ENCODE assay signal across 29 cellular contexts in the genomic region with DNA sequence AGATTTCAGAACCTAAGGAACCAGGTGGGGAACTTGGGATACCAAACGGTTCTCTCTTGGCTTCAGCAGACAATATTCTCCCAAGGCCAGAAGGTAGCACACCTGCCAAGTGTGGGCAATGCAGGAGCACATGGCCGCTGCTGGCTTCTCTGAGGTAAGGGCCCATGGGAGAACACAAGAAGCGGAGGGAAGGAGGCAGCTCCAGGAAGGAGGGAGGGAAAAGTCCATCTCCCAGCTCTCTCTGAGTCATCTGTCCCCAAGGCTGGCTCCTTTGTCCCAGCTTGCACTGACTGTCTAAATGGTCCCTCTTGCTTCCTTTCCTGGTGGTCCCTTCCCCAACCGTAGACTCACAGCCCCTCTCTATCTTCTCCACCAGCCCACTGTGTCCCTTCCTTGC.
DNase-seq lines count a peak whose midpoint lies in the region; ATAC-seq and TF ChIP-seq lines count a peak whose summit lies in the region.
"Had no signal": no experiment of that assay in that cellular context is flagged by ENCODE, and none has a peak within 500 bp of the region (broad histone marks: within the 10 kb centered on the region; RNA-seq: fewer than 3 reads in every experiment).

No MANE protein-coding gene starts in this region.

- no peak for TF ChIP-seq POLR2A in Peyer's patch (IDR thresholded peaks at IDR 0.05)

- H3K27ac ChIP-seq in VCaP (peak overlapping the region; percentile 61), Peyer's patch (no peak overlapping the region)
- H3K27ac ChIP-seq: 22Rv1, breast epithelium, heart left ventricle, lower lobe of right lung, neutrophil, prostate gland had no signal

- intact Hi-C loops in head of caudate nucleus (cut with DNase I), result no loop called here

- no peaks in the 10 kb centered on the region for H3K4me1 ChIP-seq in Peyer's patch
- H3K4me1 ChIP-seq: breast epithelium, lower lobe of right lung, prostate gland had no signal

- H3K9me3 Mint-ChIP-seq in nephron, result no peaks in the 10 kb centered on the region
- no peaks in the 10 kb centered on the region for H3K9me3 Mint-ChIP-seq in activated naive CD8-positive, alpha-beta T cell treated with anti-CD3 and anti-CD28 coated beads for 36 hours
- H3K9me3 Mint-ChIP-seq: activated B cell treated with CpG ODN at 0.5 μM for 24 hours; GM23338; stimulated activated memory B cell treated with anti-CD40 and anti-IgM and Interleukin-4, amounts not matched to agents 10 μg/mL and 1 μg/mL and 100 μg/mL, for 72 hours had no signal

- H3K27ac Mint-ChIP-seq in nephron, result peak overlapping the region in 2 of 3 experiments; percentile 14 to 62
- H3K27ac Mint-ChIP-seq in activated naive CD8-positive, alpha-beta T cell treated with anti-CD3 and anti-CD28 coated beads for 36 hours, result no peak overlapping the region
- H3K27ac Mint-ChIP-seq: activated B cell treated with CpG ODN at 0.5 μM for 24 hours; activated CD8-positive, alpha-beta memory T cell treated with anti-CD3 and anti-CD28 coated beads, Interleukin-2, amount 10 ng/mL, durations not matched to agents 7 days and 5 days; CD4-positive, CD25-positive, alpha-beta regulatory T cell; GM23338; IgD-negative memory B cell; stimulated activated memory B cell treated with anti-CD40 and anti-IgM and Interleukin-4, amounts not matched to agents 10 μg/mL and 1 μg/mL and 100 μg/mL, for 72 hours had no signal

- no peak overlapping the region for H3K4me3 Mint-ChIP-seq in nephron
- H3K4me3 Mint-ChIP-seq in activated naive CD8-positive, alpha-beta T cell treated with anti-CD3 and anti-CD28 coated beads for 36 hours, result no peak overlapping the region
- H3K4me3 Mint-ChIP-seq: activated B cell treated with CpG ODN at 0.5 μM for 24 hours; activated CD8-positive, alpha-beta memory T cell treated with anti-CD3 and anti-CD28 coated beads, Interleukin-2, amount 10 ng/mL, durations not matched to agents 7 days and 5 days; CD4-positive, CD25-positive, alpha-beta regulatory T cell; GM23338; IgD-negative memory B cell; stimulated activated memory B cell treated with anti-CD40 and anti-IgM and Interleukin-4, amounts not matched to agents 10 μg/mL and 1 μg/mL and 100 μg/mL, for 72 hours had no signal

- DNase-seq in NCI-H1092 (lab: John Stamatoyannopoulos, UW), result peak; percentile 53
- DNase-seq in NCI-H1092 treated with DMSO at 0.1 percent for 48 hours (lab: John Stamatoyannopoulos, UW), result no peak
- no peak for DNase-seq in Peyer's patch
- DNase-seq in head of caudate nucleus, result no peak
- no peak for DNase-seq in activated naive CD8-positive, alpha-beta T cell treated with anti-CD3 and anti-CD28 coated beads for 36 hours
- DNase-seq: activated B cell treated with CpG ODN at 0.5 μM for 24 hours; activated CD8-positive, alpha-beta memory T cell treated with anti-CD3 and anti-CD28 coated beads, Interleukin-2, amount 10 ng/mL, durations not matched to agents 7 days and 5 days; activated naive CD4-positive, alpha-beta T cell; activated T-cell treated with anti-CD3 and anti-CD28 coated beads, Interleukin-2, amount 50 U/mL, for 48 hours; CD4-positive, CD25-positive, alpha-beta regulatory T cell; effector memory CD4-positive, alpha-beta T cell; erythroblast; heart left ventricle; lower lobe of right lung; SIG-M5; stimulated activated CD4-positive, alpha-beta T cell treated with anti-CD3 and anti-CD28 coated beads, Interleukin-4, amount 100 ng/mL, for 24 hours; T-helper 9 cell had no signal

- peaks cover 42% of the 10 kb centered on the region for H3K4me1 Mint-ChIP-seq in nephron
- H3K4me1 Mint-ChIP-seq in activated naive CD8-positive, alpha-beta T cell treated with anti-CD3 and anti-CD28 coated beads for 36 hours, result no peaks in the 10 kb centered on the region
- H3K4me1 Mint-ChIP-seq: activated B cell treated with CpG ODN at 0.5 μM for 24 hours; activated CD8-positive, alpha-beta memory T cell treated with anti-CD3 and anti-CD28 coated beads, Interleukin-2, amount 10 ng/mL, durations not matched to agents 7 days and 5 days had no signal

- no peak for TF ChIP-seq CTCF in VCaP (conservative IDR thresholded peaks at IDR 0.05)
- TF ChIP-seq CTCF in nephron (IDR thresholded peaks at IDR 0.05; ENCODE audit: unreplicated experiment in 3 of 3), result no peak
- no peak for TF ChIP-seq CTCF in Peyer's patch (IDR thresholded peaks at IDR 0.05)

- no peaks in the 10 kb centered on the region for H3K36me3 ChIP-seq in Peyer's patch
- H3K36me3 ChIP-seq: breast epithelium, heart left ventricle, lower lobe of right lung, neutrophil, prostate gland had no signal

- peaks cover 33% of the 10 kb centered on the region for H3K27me3 Mint-ChIP-seq in nephron (ENCODE audit: low read depth)
- peaks cover 18% of the 10 kb centered on the region for H3K27me3 Mint-ChIP-seq in activated naive CD8-positive, alpha-beta T cell treated with anti-CD3 and anti-CD28 coated beads for 36 hours

- H3K9me3 ChIP-seq in Peyer's patch, result no peaks in the 10 kb centered on the region
- H3K9me3 ChIP-seq: breast epithelium, heart left ventricle, lower lobe of right lung, neutrophil, prostate gland had no signal

- ATAC-seq in GM21423 (IDR thresholded peaks at IDR 0.05; ENCODE audit: unreplicated experiment), result no peak
- ATAC-seq: activated CD8-positive, alpha-beta memory T cell treated with anti-CD3 and anti-CD28 coated beads, Interleukin-2, amount 10 ng/mL, durations not matched to agents 7 days and 5 days; GM23338; lower lobe of right lung; Panc1; sciatic nerve had no signal

- H3K36me3 Mint-ChIP-seq in nephron (ENCODE audit: low read depth), result no peaks in the 10 kb centered on the region
- no peaks in the 10 kb centered on the region for H3K36me3 Mint-ChIP-seq in activated naive CD8-positive, alpha-beta T cell treated with anti-CD3 and anti-CD28 coated beads for 36 hours
- H3K36me3 Mint-ChIP-seq: activated CD8-positive, alpha-beta memory T cell treated with anti-CD3 and anti-CD28 coated beads, Interleukin-2, amount 10 ng/mL, durations not matched to agents 7 days and 5 days; CD4-positive, CD25-positive, alpha-beta regulatory T cell; IgD-negative memory B cell; stimulated activated memory B cell treated with anti-CD40 and anti-IgM and Interleukin-4, amounts not matched to agents 10 μg/mL and 1 μg/mL and 100 μg/mL, for 72 hours had no signal

- H3K4me3 ChIP-seq in Peyer's patch, result no peak overlapping the region
- H3K4me3 ChIP-seq: breast epithelium, GM23338, heart left ventricle, lower lobe of right lung, prostate gland had no signal

- no peaks in the 10 kb centered on the region for H3K27me3 ChIP-seq in Peyer's patch
- H3K27me3 ChIP-seq: breast epithelium, heart left ventricle, neutrophil had no signal
